In the genomic region with DNA sequence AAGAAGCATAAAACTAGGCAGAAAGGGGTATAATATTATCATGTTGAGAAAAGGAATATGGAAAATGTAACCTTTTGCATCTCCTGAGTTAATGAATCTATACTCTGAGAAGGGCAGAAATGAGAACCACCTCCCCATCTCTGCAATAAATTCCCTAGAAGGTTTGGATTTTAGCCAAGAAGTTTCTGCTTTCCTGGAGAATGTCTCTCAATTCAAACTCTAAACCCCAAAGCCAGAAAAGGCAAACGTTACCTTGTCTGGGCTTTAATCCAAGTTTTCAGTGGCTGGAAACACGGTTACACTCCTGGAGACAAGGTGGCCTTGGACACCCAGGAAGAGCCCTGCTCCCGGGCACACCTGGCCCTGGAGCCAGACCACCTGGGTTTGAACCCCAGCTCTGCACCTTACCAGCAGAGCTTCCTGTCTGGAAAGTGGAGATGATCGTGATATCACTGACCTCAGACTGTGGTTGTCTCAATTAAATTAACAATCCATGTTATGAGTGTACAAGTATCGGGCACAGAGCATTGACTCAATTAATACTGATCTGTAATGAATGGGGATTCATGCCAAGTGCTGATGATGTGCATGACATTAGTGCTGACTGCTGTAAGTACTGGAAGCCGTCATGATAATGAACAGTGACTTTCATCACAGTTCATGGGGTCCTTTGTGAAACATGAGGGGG, we compare ENCODE assay signal across 6 cellular contexts. TPM values are rescaled to one million over a fixed set of nuclear protein-coding genes. Genes with fewer than 3 reads are reported as not detected.
"Had no signal": no experiment of that assay in that cellular context is flagged by ENCODE, and none has a peak within 500 bp of the region (broad histone marks: within the 10 kb centered on the region; RNA-seq: fewer than 3 reads in every experiment).

No MANE protein-coding gene starts in this region.

RNA-seq across cellular contexts. Expression of a gene that starts 14.1 kb away (rescaled TPM):
- total RNA-seq: mucosa of gallbladder, natural killer cell, neural crest cell, osteocyte, pulmonary artery endothelial cell had no signal
- polyA plus RNA-seq: endothelial cell of umbilical vein had no signal
